8 cellular contexts compared by ENCODE assay signal in genomic region chr6:45378324-45378926, GRCh38. TPM values are rescaled to one million over a fixed set of nuclear protein-coding genes. Genes with fewer than 3 reads are reported as not detected.
DNase-seq lines count a peak whose midpoint lies in the region; ATAC-seq, FAIRE-seq and TF ChIP-seq lines count a peak whose summit lies in the region.

No MANE protein-coding gene starts in this region.

- ATAC-seq in HG02852 (IDR thresholded peaks at IDR 0.05; ENCODE audit: unreplicated experiment) (peak; percentile 27), HepG2 (peak; percentile 51)

- H3K27me3 ChIP-seq in brain microvascular endothelial cell (replicated peaks) (no peaks in the 10 kb centered on the region), HepG2 (ENCODE audit: control insufficient read depth in 1 of 2, insufficient read depth in 2 of 2, low read length in 2 of 2) (no peaks in the 10 kb centered on the region; a peak in 1 of 5 replicates), stomach smooth muscle (ENCODE audit: control insufficient read depth in 1 of 2, insufficient read depth in 2 of 2, low read length in 2 of 2) (no peaks in the 10 kb centered on the region)

- no peaks in the 10 kb centered on the region for H3K36me3 ChIP-seq in brain microvascular endothelial cell (replicated peaks)
- no peaks in the 10 kb centered on the region for H3K36me3 ChIP-seq in HepG2 (replicated peaks in 1 of 2; ENCODE audit: control insufficient read depth in 1 of 2, insufficient read depth in 2 of 2, low read length in 2 of 2)
- H3K36me3 ChIP-seq in stomach smooth muscle (ENCODE audit: control insufficient read depth in 2 of 2, insufficient read depth in 2 of 2, low read length in 2 of 2) = no peaks in the 10 kb centered on the region

- intact Hi-C loops in HepG2 (cut with micrococcal nuclease; ENCODE audit: unreplicated experiment) = loop anchor here (5.0 to 10.0 kb wide), 3 partner anchors 181 to 721 kb away; no protein-coding TSS in a partner anchor

- FAIRE-seq in HepG2 (lab: Jason Lieb, UNC) = no peak

- peak overlapping the region; percentile 94 for H3K4me2 ChIP-seq in HepG2 (ENCODE audit: low read depth, low read length)

- H2AFZ ChIP-seq in HepG2 (ENCODE audit: low read length) = peak overlapping the region; percentile 98

- WGBS in HepG2 (ENCODE audit: low lambda C conversion rate) = 21% methylated on average over 22 of the region's 22 CpGs

- TF ChIP-seq POLR2A in HepG2 (IDR thresholded peaks at IDR 0.05; ENCODE audit: insufficient read depth in 1 of 2, low read depth in 2 of 2, low read length in 2 of 2) = no peak

- H3K9ac ChIP-seq in HepG2 (ENCODE audit: insufficient read depth, low read depth, low read length) = peak overlapping the region; percentile 85
- peak overlapping the region; percentile 95 for H3K9ac ChIP-seq in stomach smooth muscle (ENCODE audit: low read length in 2 of 2)

- POLR2A ChIA-PET in HepG2 (lab: Yijun Ruan, JAX) = interaction anchor here (0.7 to 2.2 kb wide), 31 partner anchors 8 to 991 kb away, joined by 3 to 12 read pairs (median 4); partner anchors contain the start of gene CDC5L

- peaks cover 31% of the 10 kb centered on the region for H3K79me2 ChIP-seq in HepG2 (ENCODE audit: insufficient read depth, low read length)

- no peak for TF ChIP-seq RAD21 in HepG2 (CRISPR knock-in tag; IDR thresholded peaks at IDR 0.05)

- H3K4me3 ChIP-seq in brain microvascular endothelial cell (ENCODE audit: low read depth, low read length) (peak overlapping the region; percentile 77), HepG2 (replicated peaks in 1 of 3; ENCODE audit: insufficient read depth in 1 of 3, low read depth in 2 of 3, low read length in 3 of 3) (peak overlapping the region; percentile 79 to 81 (median 80)), stomach smooth muscle (ENCODE audit: low read length in 2 of 2) (peak overlapping the region; percentile 83 to 84)

- no peaks in the 10 kb centered on the region for H4K20me1 ChIP-seq in HepG2 (ENCODE audit: insufficient read depth, low read length)

- TSS peak; percentile 93 for BruUV-seq in HepG2 (replicated peaks; lab: Mats Ljungman, UMichigan)

- H3K9me3 ChIP-seq in HepG2 (ENCODE audit: low read length) (no peaks in the 10 kb centered on the region), stomach smooth muscle (ENCODE audit: control insufficient read depth in 2 of 2, low read length in 2 of 2) (no peaks in the 10 kb centered on the region)

- no peak for TF ChIP-seq EP300 in HepG2 (IDR thresholded peaks at IDR 0.05; ENCODE audit: low read depth in 2 of 2, low read length in 2 of 2)
- TF ChIP-seq EP300 in HepG2 (CRISPR knock-in tag; IDR thresholded peaks at IDR 0.05; ENCODE audit: borderline replicate concordance) = no peak

- in situ Hi-C loops in brain microvascular endothelial cell (cut with HindIII; ENCODE audit: low pct_ligation_motif_present, low sequenced_read_pairs) = no loop called here
- in situ Hi-C loops in HepG2 (cut with HindIII; ENCODE audit: extremely low pct_ligation_motif_present, low pct_unique_long_range_greater_than_20kb) = no loop called here

- peak; percentile 34 for DNase-seq in stimulated activated CD4-positive, alpha-beta T cell treated with anti-CD3 and anti-CD28 coated beads, Interleukin-4, amount 100 ng/mL, for 1 hour
- DNase-seq in stimulated activated CD4-positive, alpha-beta T cell treated with anti-CD3 and anti-CD28 coated beads, Interleukin-12 subunit alpha, Interleukin-12 subunit beta, amount 100 ng/mL, for 4 hours = no peak
- DNase-seq in NCI-H82 treated with DMSO at 0.1 percent for 48 hours (lab: John Stamatoyannopoulos, UW; ENCODE audit: unreplicated experiment) = peak; percentile 89
- DNase-seq in brain microvascular endothelial cell = no peak
- DNase-seq in HepG2 (ENCODE audit: low spot score) = no peak
- no peak for DNase-seq in stimulated activated CD4-positive, alpha-beta T cell treated with anti-CD3 and anti-CD28 coated beads, Interleukin-2, amount 100 ng/mL, for 48 hours

- peaks cover 32% of the 10 kb centered on the region for H3K4me1 ChIP-seq in HepG2 (ENCODE audit: insufficient read depth, low read length)
- H3K4me1 ChIP-seq in stomach smooth muscle (ENCODE audit: control insufficient read depth, insufficient read depth, low read length) = peaks cover 3% of the 10 kb centered on the region

- H3K27ac ChIP-seq in brain microvascular endothelial cell (peak overlapping the region; percentile 86), HepG2 (ENCODE audit: extremely low read length, insufficient read depth, low read length) (peak overlapping the region; percentile 96), stomach smooth muscle (ENCODE audit: low read length) (peak overlapping the region; percentile 92)

- CTCF ChIA-PET in HepG2 (lab: Yijun Ruan, JAX; ENCODE audit: low intra/inter-chr PET ratio, low total read pairs) = no interaction called here

- TF ChIP-seq CTCF in brain microvascular endothelial cell (IDR thresholded peaks at IDR 0.05; ENCODE audit: low read depth, low read length, missing control alignments) (peak; percentile 0), HepG2 (CRISPR knock-in tag; IDR thresholded peaks at IDR 0.05) (no peak)

TF ChIP-seq in HepG2, 621 proteins besides CTCF, POLR2A, EP300 and RAD21 (continues in another document):
- no peak for TF ChIP-seq PRMT3 (CRISPR knock-in tag; IDR thresholded peaks at IDR 0.05; ENCODE audit: borderline replicate concordance, low read depth)
- TF ChIP-seq, protein P1, sequence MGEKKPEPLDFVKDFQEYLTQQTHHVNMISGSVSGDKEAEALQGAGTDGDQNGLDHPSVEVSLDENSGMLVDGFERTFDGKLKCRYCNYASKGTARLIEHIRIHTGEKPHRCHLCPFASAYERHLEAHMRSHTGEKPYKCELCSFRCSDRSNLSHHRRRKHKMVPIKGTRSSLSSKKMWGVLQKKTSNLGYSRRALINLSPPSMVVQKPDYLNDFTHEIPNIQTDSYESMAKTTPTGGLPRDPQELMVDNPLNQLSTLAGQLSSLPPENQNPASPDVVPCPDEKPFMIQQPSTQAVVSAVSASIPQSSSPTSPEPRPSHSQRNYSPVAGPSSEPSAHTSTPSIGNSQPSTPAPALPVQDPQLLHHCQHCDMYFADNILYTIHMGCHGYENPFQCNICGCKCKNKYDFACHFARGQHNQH (CRISPR knock-in tag; IDR thresholded peaks at IDR 0.05) = peak; percentile 13; the same call in 1 of the 2 replicates
- no peak for TF ChIP-seq LBX2 (CRISPR knock-in tag; IDR thresholded peaks at IDR 0.05; ENCODE audit: borderline replicate concordance)

RNA-seq across cellular contexts. Expression of gene SUPT3H, which starts 0.7 kb away (rescaled TPM):
- total RNA-seq in HepG2 (2016; rRNA removed; fragmentation: Illumina TruSeq; extraction: Trizol) = 11.9 and 13.1 TPM in 2 replicates
- 13.7 and 14.0 TPM in 2 replicates for total RNA-seq in HepG2 (2016; cell fraction: cytosol; rRNA removed; fragmentation: Illumina TruSeq; extraction: Trizol; ENCODE audit: low read depth)
- total RNA-seq in HepG2 (2016; cell fraction: insoluble cytoplasmic fraction; rRNA removed; fragmentation: Illumina TruSeq; extraction: Trizol) = 9.7 and 13.4 TPM in 2 replicates
- 9.5 and 10.6 TPM in 2 replicates for total RNA-seq in HepG2 (2016; cell fraction: membrane; rRNA removed; fragmentation: Illumina TruSeq; extraction: Trizol)
- total RNA-seq in HepG2 (2016; cell fraction: nucleus; rRNA removed; fragmentation: Illumina TruSeq; extraction: Trizol) = 16.3 and 16.6 TPM in 2 replicates
- 32.4 and 36.1 TPM in 2 replicates for polyA plus RNA-seq in HepG2 (2011; rRNA removed)
- 23.8 and 35.4 TPM in 2 replicates for polyA plus RNA-seq in HepG2 (2011; cell fraction: cytosol; rRNA removed)
- polyA plus RNA-seq in HepG2 (2011; cell fraction: nucleus; rRNA removed) = 19.8 and 25.2 TPM in 2 replicates
- polyA plus RNA-seq in HepG2 (2012) = 33.3 and 35.5 TPM in 2 replicates
- polyA plus RNA-seq in HepG2 (2016; cell fraction: cytosol; fragmentation: Illumina TruSeq; extraction: Trizol; ENCODE audit: low read depth) = 8.6 and 9.9 TPM in 2 replicates
- 18.9 and 20.9 TPM in 2 replicates for polyA plus RNA-seq in HepG2 (2016; cell fraction: insoluble cytoplasmic fraction; fragmentation: Illumina TruSeq; extraction: Trizol; ENCODE audit: low read depth)
- 10.4 and 10.7 TPM in 2 replicates for polyA plus RNA-seq in HepG2 (2016; cell fraction: membrane; fragmentation: Illumina TruSeq; extraction: Trizol; ENCODE audit: low read depth)
- 12.4 and 14.2 TPM in 2 replicates for polyA plus RNA-seq in HepG2 (2016; cell fraction: nucleus; fragmentation: Illumina TruSeq; extraction: Trizol; ENCODE audit: insufficient read depth, low read depth)
- polyA minus RNA-seq in HepG2 (2011; rRNA and poly(A)+ RNA removed; ENCODE audit: low replicate concordance) = 7.3 and 48.1 TPM in 2 replicates
- 13.7 and 15.4 TPM in 2 replicates for polyA minus RNA-seq in HepG2 (2011; cell fraction: cytosol; rRNA and poly(A)+ RNA removed)
- polyA minus RNA-seq in HepG2 (2011; cell fraction: nucleus; rRNA and poly(A)+ RNA removed) = 55.6 and 61.8 TPM in 2 replicates

RNA-seq across cellular contexts. Expression of gene RUNX2, which starts 50.3 kb away (rescaled TPM):
- not detected in 2 replicates for total RNA-seq in HepG2 (2016; rRNA removed; fragmentation: Illumina TruSeq; extraction: Trizol)
- total RNA-seq in HepG2 (2016; cell fraction: cytosol; rRNA removed; fragmentation: Illumina TruSeq; extraction: Trizol; ENCODE audit: low read depth) = not detected in 2 replicates
- total RNA-seq in HepG2 (2016; cell fraction: insoluble cytoplasmic fraction; rRNA removed; fragmentation: Illumina TruSeq; extraction: Trizol) = not detected in 2 replicates
- total RNA-seq in HepG2 (2016; cell fraction: membrane; rRNA removed; fragmentation: Illumina TruSeq; extraction: Trizol) = not detected in 2 replicates
- total RNA-seq in HepG2 (2016; cell fraction: nucleus; rRNA removed; fragmentation: Illumina TruSeq; extraction: Trizol) = not detected in 2 replicates
- polyA plus RNA-seq in HepG2 (2011; rRNA removed) = not detected in 2 replicates
- polyA plus RNA-seq in HepG2 (2011; cell fraction: cytosol; rRNA removed) = not detected in 2 replicates
- polyA plus RNA-seq in HepG2 (2011; cell fraction: nucleus; rRNA removed) = not detected in 2 replicates
- polyA plus RNA-seq in HepG2 (2012) = not detected in 2 replicates
- not detected in 2 replicates for polyA plus RNA-seq in HepG2 (2016; cell fraction: cytosol; fragmentation: Illumina TruSeq; extraction: Trizol; ENCODE audit: low read depth)
- not detected in 2 replicates for polyA plus RNA-seq in HepG2 (2016; cell fraction: insoluble cytoplasmic fraction; fragmentation: Illumina TruSeq; extraction: Trizol; ENCODE audit: low read depth)
- not detected in 2 replicates for polyA plus RNA-seq in HepG2 (2016; cell fraction: membrane; fragmentation: Illumina TruSeq; extraction: Trizol; ENCODE audit: low read depth)
- polyA plus RNA-seq in HepG2 (2016; cell fraction: nucleus; fragmentation: Illumina TruSeq; extraction: Trizol; ENCODE audit: insufficient read depth, low read depth) = not detected in 2 replicates
- polyA minus RNA-seq in HepG2 (2011; rRNA and poly(A)+ RNA removed; ENCODE audit: low replicate concordance) = 0.63 TPM in 1 of 2 replicates, not detected in the other
- not detected in 2 replicates for polyA minus RNA-seq in HepG2 (2011; cell fraction: cytosol; rRNA and poly(A)+ RNA removed)
- 0.13 TPM in 1 of 2 replicates, not detected in the other for polyA minus RNA-seq in HepG2 (2011; cell fraction: nucleus; rRNA and poly(A)+ RNA removed)

Comparison
In these comparisons a context has a peak if more than half of its experiments do, and no peak if none do; other contexts are left out.
1. DNase-seq: peak in stimulated activated CD4-positive, alpha-beta T cell treated with anti-CD3 and anti-CD28 coated beads, Interleukin-4, amount 100 ng/mL, for 1 hour (single experiment) and NCI-H82 treated with DMSO at 0.1 percent for 48 hours (single experiment); none in stimulated activated CD4-positive, alpha-beta T cell treated with anti-CD3 and anti-CD28 coated beads, Interleukin-12 subunit alpha, Interleukin-12 subunit beta, amount 100 ng/mL, for 4 hours (single experiment), brain microvascular endothelial cell (single experiment), HepG2 (single experiment) and stimulated activated CD4-positive, alpha-beta T cell treated with anti-CD3 and anti-CD28 coated beads, Interleukin-2, amount 100 ng/mL, for 48 hours (0 of 2).
2. Peak in every context shown above with its lines, with median percentiles within 50 percentile points of each other: H3K27ac ChIP-seq and H3K4me3 ChIP-seq.